1 cellular context compared by ENCODE assay signal in genomic region chr2:129062160-129062912, GRCh38.
TF ChIP-seq lines count a peak whose summit lies in the region.

No MANE protein-coding gene starts in this region.

TF ChIP-seq in K562, 482 proteins besides CTCF, POLR2A, EP300 and RAD21 (continued from another document):
- no peak for TF ChIP-seq TRIM25 (IDR thresholded peaks at IDR 0.05; ENCODE audit: borderline replicate concordance)
- no peak for TF ChIP-seq PHF21A (IDR thresholded peaks at IDR 0.05; ENCODE audit: borderline replicate concordance, low read depth)
- no peak for TF ChIP-seq PYGO2 (tag; IDR thresholded peaks at IDR 0.05)
